ENCODE assay signal across 20 cellular contexts in the genomic region with DNA sequence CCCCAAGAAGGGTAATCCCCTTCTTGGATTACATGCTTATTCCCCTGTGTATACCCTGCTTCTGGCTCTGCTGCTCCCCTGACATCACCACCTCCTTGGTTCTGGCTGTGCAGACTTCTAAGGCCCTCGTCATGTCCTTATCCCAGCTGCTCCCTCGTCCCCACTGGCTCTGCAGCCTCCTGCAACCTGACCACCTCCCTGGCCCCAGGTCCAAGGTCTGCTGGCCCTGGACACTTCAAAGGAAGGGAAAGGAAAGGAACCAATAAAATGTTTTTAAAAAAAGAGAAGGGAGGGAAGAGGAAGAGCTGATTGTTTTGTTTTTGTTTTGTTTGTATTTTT. TPM values are rescaled to one million over a fixed set of nuclear protein-coding genes. Genes with fewer than 3 reads are reported as not detected.
DNase-seq lines count a peak whose midpoint lies in the region; ATAC-seq and TF ChIP-seq lines count a peak whose summit lies in the region.
"Had no signal": no experiment of that assay in that cellular context is flagged by ENCODE, and none has a peak within 500 bp of the region (broad histone marks: within the 10 kb centered on the region; RNA-seq: fewer than 3 reads in every experiment).

No MANE protein-coding gene starts in this region.

- H3K27ac ChIP-seq in neural progenitor cell (no peak overlapping the region), uterus (no peak overlapping the region)
- H3K27ac ChIP-seq: 22Rv1, heart left ventricle, HL-60, VCaP had no signal

- TF ChIP-seq POLR2A in uterus (IDR thresholded peaks at IDR 0.05) = no peak

- DNase-seq in NCI-H2171 treated with DMSO at 0.1 percent for 48 hours (lab: John Stamatoyannopoulos, UW) = peak; percentile 40
- no peak for DNase-seq in NCI-H2171 (lab: John Stamatoyannopoulos, UW)
- DNase-seq in chondrocyte (ENCODE audit: low spot score) = peak; percentile 36
- DNase-seq in neural progenitor cell (ENCODE audit: low spot score) = no peak
- DNase-seq in type B pancreatic cell (ENCODE audit: extremely low spot score, unreplicated experiment) = no peak
- DNase-seq in uterus = no peak
- DNase-seq: amniotic stem cell; BE2C; central memory CD4-positive, alpha-beta T cell; effector memory CD4-positive, alpha-beta T cell; heart left ventricle; naive thymus-derived CD8-positive, alpha-beta T cell; NCI-H1694 treated with DMSO at 0.1 percent for 48 hours; NCI-H345; Right ventricle myocardium superior had no signal

- H3K4me3 Mint-ChIP-seq in IgD-negative memory B cell (peak overlapping the region in 2 of 4 donors; percentile 25 to 39), chondrocyte (ENCODE audit: unreplicated experiment) (no peak overlapping the region), neural progenitor cell (no peak overlapping the region), type B pancreatic cell (no peak overlapping the region)

- H3K36me3 ChIP-seq in neural progenitor cell (no peaks in the 10 kb centered on the region), uterus (no peaks in the 10 kb centered on the region)
- H3K36me3 ChIP-seq: BE2C had no signal

- intact Hi-C loops in uterus (cut with DNase I; ENCODE audit: low total_unique reads) = no loop called here

- H3K4me1 ChIP-seq in neural progenitor cell = no peaks in the 10 kb centered on the region
- H3K4me1 ChIP-seq in uterus = no peaks in the 10 kb centered on the region
- H3K4me1 ChIP-seq: BE2C had no signal

- H3K4me3 ChIP-seq in neural progenitor cell (no peak overlapping the region), uterus (no peak overlapping the region)
- H3K4me3 ChIP-seq: heart left ventricle had no signal

- no peak overlapping the region for H2AFZ ChIP-seq in neural progenitor cell (replicated peaks)

- H3K36me3 Mint-ChIP-seq in IgD-negative memory B cell = no peaks in the 10 kb centered on the region
- no peaks in the 10 kb centered on the region for H3K36me3 Mint-ChIP-seq in chondrocyte (ENCODE audit: low read depth)
- no peaks in the 10 kb centered on the region for H3K36me3 Mint-ChIP-seq in neural progenitor cell
- H3K36me3 Mint-ChIP-seq in type B pancreatic cell = no peaks in the 10 kb centered on the region

- H4K20me1 ChIP-seq in neural progenitor cell (ENCODE audit: low read depth) = no peaks in the 10 kb centered on the region

- peak overlapping the region in 2 of 3 donors; percentile 78 to 96 for H3K27ac Mint-ChIP-seq in IgD-negative memory B cell
- H3K27ac Mint-ChIP-seq in chondrocyte (ENCODE audit: unreplicated experiment) = no peak overlapping the region
- peak overlapping the region; percentile 51 for H3K27ac Mint-ChIP-seq in neural progenitor cell
- no peak overlapping the region for H3K27ac Mint-ChIP-seq in type B pancreatic cell

- H3K9ac ChIP-seq in neural progenitor cell = no peak overlapping the region

- H3K9me3 Mint-ChIP-seq in IgD-negative memory B cell (no peaks in the 10 kb centered on the region), chondrocyte (ENCODE audit: low read depth) (no peaks in the 10 kb centered on the region), neural progenitor cell (no peaks in the 10 kb centered on the region), type B pancreatic cell (no peaks in the 10 kb centered on the region)
- H3K9me3 Mint-ChIP-seq: naive thymus-derived CD8-positive, alpha-beta T cell had no signal

- no peaks in the 10 kb centered on the region for H3K79me2 ChIP-seq in neural progenitor cell (ENCODE audit: low read depth)

- H3K27me3 Mint-ChIP-seq in IgD-negative memory B cell (no peaks in the 10 kb centered on the region), chondrocyte (ENCODE audit: low read depth) (peaks cover 39% of the 10 kb centered on the region), neural progenitor cell (ENCODE audit: insufficient read depth, low read depth) (peaks cover 14% of the 10 kb centered on the region), type B pancreatic cell (peaks cover 11% of the 10 kb centered on the region)
- H3K27me3 Mint-ChIP-seq: naive thymus-derived CD8-positive, alpha-beta T cell had no signal

- ATAC-seq in HG03354 (IDR thresholded peaks at IDR 0.05; ENCODE audit: poor library complexity, severe bottlenecking, unreplicated experiment) = no peak
- ATAC-seq: heart left ventricle; naive thymus-derived CD8-positive, alpha-beta T cell had no signal

- TF ChIP-seq CTCF in chondrocyte (IDR thresholded peaks at IDR 0.05) (no peak), neural progenitor cell (IDR thresholded peaks at IDR 0.05) (no peak), type B pancreatic cell (conservative IDR thresholded peaks at IDR 0.05) (no peak), uterus (IDR thresholded peaks at IDR 0.05) (no peak)

- no peaks in the 10 kb centered on the region for H3F3A ChIP-seq in neural progenitor cell (ENCODE audit: low read depth)

- H3K27me3 ChIP-seq in neural progenitor cell (no peaks in the 10 kb centered on the region), uterus (no peaks in the 10 kb centered on the region)

- H3K4me2 ChIP-seq in neural progenitor cell = no peak overlapping the region

- H3K9me3 ChIP-seq in neural progenitor cell (ENCODE audit: low read depth) = no peaks in the 10 kb centered on the region
- H3K9me3 ChIP-seq in uterus = no peaks in the 10 kb centered on the region
- H3K9me3 ChIP-seq: BE2C, heart left ventricle had no signal

- H3K4me1 Mint-ChIP-seq in IgD-negative memory B cell (peaks cover 53 to 61% (median 59%) of the 10 kb centered on the region in 3 donors), chondrocyte (ENCODE audit: low read depth) (no peaks in the 10 kb centered on the region), neural progenitor cell (peaks cover 16% of the 10 kb centered on the region), type B pancreatic cell (ENCODE audit: unreplicated experiment) (no peaks in the 10 kb centered on the region)

RNA-seq across cellular contexts. Expression of a gene that starts 52.9 kb away (rescaled TPM):
- 220 TPM for polyA plus RNA-seq in IgD-negative memory B cell
- total RNA-seq in chondrocyte = 0.20 to 0.48 TPM (median 0.21 TPM) in 3 replicates
- 2.9 and 4.2 TPM in 2 replicates for total RNA-seq in neural progenitor cell (ENCODE audit: low replicate concordance)
- total RNA-seq in type B pancreatic cell (ENCODE audit: low replicate concordance) = 18.3 and 40.8 TPM in 2 replicates
- 10 to 100 TPM; 14.2 to 37.9 (median 22.3) TPM for total RNA-seq in uterus

Comparison
In these comparisons a context has a peak if more than half of its experiments do, and no peak if none do; other contexts are left out.
1. DNase-seq: peak in NCI-H2171 treated with DMSO at 0.1 percent for 48 hours (single experiment) and chondrocyte (single experiment); none in NCI-H2171 (single experiment), neural progenitor cell (single experiment), type B pancreatic cell (single experiment) and uterus (0 of 2).
2. H3K27ac Mint-ChIP-seq: peak in IgD-negative memory B cell (2 of 3) and neural progenitor cell (single experiment); none in chondrocyte (single experiment) and type B pancreatic cell (single experiment).